In genomic region chr7:24050991-24051529, GRCh38 we compare ENCODE assay signal across 1 cellular context.
A peak's percentile ranks its signal among the peaks of the same experiment; 100 is the strongest.
TF ChIP-seq lines count a peak whose summit lies in the region.

No MANE protein-coding gene starts in this region.

TF ChIP-seq in SK-N-SH treated with all-trans-retinoic acid at 6 μM for 48 hours, 23 proteins besides CTCF, POLR2A, EP300 and RAD21 (continued from another document):
- no peak for TF ChIP-seq TOX (CRISPR knock-in tag; IDR thresholded peaks at IDR 0.05; ENCODE audit: borderline replicate concordance)
- TF ChIP-seq, protein P1, sequence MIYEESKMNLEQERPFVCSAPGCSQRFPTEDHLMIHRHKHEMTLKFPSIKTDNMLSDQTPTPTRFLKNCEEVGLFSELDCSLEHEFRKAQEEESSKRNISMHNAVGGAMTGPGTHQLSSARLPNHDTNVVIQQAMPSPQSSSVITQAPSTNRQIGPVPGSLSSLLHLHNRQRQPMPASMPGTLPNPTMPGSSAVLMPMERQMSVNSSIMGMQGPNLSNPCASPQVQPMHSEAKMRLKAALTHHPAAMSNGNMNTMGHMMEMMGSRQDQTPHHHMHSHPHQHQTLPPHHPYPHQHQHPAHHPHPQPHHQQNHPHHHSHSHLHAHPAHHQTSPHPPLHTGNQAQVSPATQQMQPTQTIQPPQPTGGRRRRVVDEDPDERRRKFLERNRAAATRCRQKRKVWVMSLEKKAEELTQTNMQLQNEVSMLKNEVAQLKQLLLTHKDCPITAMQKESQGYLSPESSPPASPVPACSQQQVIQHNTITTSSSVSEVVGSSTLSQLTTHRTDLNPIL (CRISPR knock-in tag; IDR thresholded peaks at IDR 0.05; ENCODE audit: low read depth), result peak; percentile 57
- no peak for TF ChIP-seq ZNF565 (CRISPR knock-in tag; conservative IDR thresholded peaks at IDR 0.05; ENCODE audit: low read depth)
- no peak for TF ChIP-seq ZNF70 (CRISPR knock-in tag; IDR thresholded peaks at IDR 0.05)
- TF ChIP-seq GLIS3 (CRISPR knock-in tag; IDR thresholded peaks at IDR 0.05), result 0 out of 2 replicates have a peak, but pooled peaks have one; percentile 45
- TF ChIP-seq ZFP3 (CRISPR knock-in tag; IDR thresholded peaks at IDR 0.05), result 0 out of 2 replicates have a peak, but pooled peaks have one; percentile 66
- TF ChIP-seq TSHZ2 (CRISPR knock-in tag; IDR thresholded peaks at IDR 0.05), result peak; percentile 68; the same call in 1 of the 2 replicates
- TF ChIP-seq PPARA (CRISPR knock-in tag; IDR thresholded peaks at IDR 0.05; ENCODE audit: borderline replicate concordance), result no peak
- TF ChIP-seq TCF4 (CRISPR knock-in tag; IDR thresholded peaks at IDR 0.05; ENCODE audit: borderline replicate concordance), result no peak; the same call in 1 of the 2 replicates
- TF ChIP-seq ZC3H10 (CRISPR knock-in tag; IDR thresholded peaks at IDR 0.05), result no peak
- TF ChIP-seq SNAI2 (CRISPR knock-in tag; IDR thresholded peaks at IDR 0.05), result peak; percentile 79
- TF ChIP-seq ZNF8 (CRISPR knock-in tag; IDR thresholded peaks at IDR 0.05), result 0 out of 2 replicates have a peak, but pooled peaks have one; percentile 13
